ENCODE assay signal across 36 cellular contexts in genomic region chr2:2750867-2751714, GRCh38.
"Had no signal": no experiment of that assay in that cellular context is flagged by ENCODE, and none has a peak within 500 bp of the region (broad histone marks: within the 10 kb centered on the region; RNA-seq: fewer than 3 reads in every experiment).

No MANE protein-coding gene starts in this region.

- H3K36me3 ChIP-seq: ascending aorta, cardiac muscle cell had no signal

- H3K27ac ChIP-seq: ascending aorta, cardiac muscle cell, VCaP had no signal

- DNase-seq: activated B cell treated with CpG ODN at 0.5 μM for 24 hours; activated CD4-positive, alpha-beta memory T cell treated with anti-CD3 and anti-CD28 coated beads, Interleukin-2, amount 10 ng/mL, durations not matched to agents 7 days and 5 days; activated CD4-positive, alpha-beta T cell treated with anti-CD3 and anti-CD28 coated beads for 4 hours; activated CD4-positive, alpha-beta T cell treated with anti-CD3 and anti-CD28 coated beads, Interleukin-2, amount 10 ng/mL, durations not matched to agents 24 days and 14 days; activated CD4-positive, alpha-beta T cell treated with anti-CD3 and anti-CD28 coated beads, Interleukin-2, amount 50 U/mL, for 48 hours; activated CD4-positive, CD25-positive, alpha-beta regulatory T cell treated with anti-CD3 and anti-CD28 coated beads, Interleukin-2, amount 50 U/mL, for 72 hours; activated CD8-positive, alpha-beta memory T cell treated with anti-CD3 and anti-CD28 coated beads for 24 hours; activated CD8-positive, alpha-beta memory T cell treated with anti-CD3 and anti-CD28 coated beads, Interleukin-2, amount 10 ng/mL, durations not matched to agents 7 days and 5 days; activated CD8-positive, alpha-beta memory T cell treated with anti-CD3 and anti-CD28 coated beads, Interleukin-2, amount 50 U/mL, for 48 hours; activated CD8-positive, alpha-beta T cell treated with anti-CD3 and anti-CD28 coated beads, Interleukin-2, amount 10 ng/mL, durations not matched to agents 7 days and 5 days; activated effector memory CD4-positive, alpha-beta T cell treated with Interleukin-2 at 50 U/mL for 16 hours; activated gamma-delta T cell; activated naive CD4-positive, alpha-beta T cell treated with anti-CD3 and anti-CD28 coated beads, Interleukin-2, amount 10 ng/mL, durations not matched to agents 7 days and 5 days; activated naive CD4-positive, alpha-beta T cell treated with Interleukin-2 at 50 U/mL for 16 hours; activated naive CD8-positive, alpha-beta T cell treated with anti-CD3 and anti-CD28 coated beads, Interleukin-2, amount 10 ng/mL, durations not matched to agents 7 days and 5 days; activated naive CD8-positive, alpha-beta T cell treated with anti-CD3 and anti-CD28 coated beads, Interleukin-2, amount 50 U/mL, for 24 hours; activated T-cell treated with anti-CD3 and anti-CD28 coated beads, Interleukin-2, amount 50 U/mL, for 24 hours; activated T-cell treated with anti-CD3 and anti-CD28 coated beads, Interleukin-2, amount 50 U/mL, for 48 hours; amygdala; anterior cingulate cortex; caudate nucleus; SW 1271; T-helper 1 cell; T-helper 2 cell; T-helper 9 cell had no signal

- H3K4me3 Mint-ChIP-seq: activated B cell treated with CpG ODN at 0.5 μM for 24 hours; activated CD4-positive, alpha-beta memory T cell treated with anti-CD3 and anti-CD28 coated beads, Interleukin-2, amount 10 ng/mL, durations not matched to agents 7 days and 5 days; activated CD4-positive, alpha-beta T cell treated with anti-CD3 and anti-CD28 coated beads, Interleukin-2, amount 10 ng/mL, durations not matched to agents 24 days and 14 days; activated CD8-positive, alpha-beta memory T cell treated with anti-CD3 and anti-CD28 coated beads, Interleukin-2, amount 10 ng/mL, durations not matched to agents 7 days and 5 days; activated CD8-positive, alpha-beta T cell treated with anti-CD3 and anti-CD28 coated beads, Interleukin-2, amount 10 ng/mL, durations not matched to agents 7 days and 5 days; activated naive CD4-positive, alpha-beta T cell treated with anti-CD3 and anti-CD28 coated beads, Interleukin-2, amount 10 ng/mL, durations not matched to agents 7 days and 5 days; activated naive CD4-positive, alpha-beta T cell treated with anti-CD3 and anti-CD28 coated beads, Interleukin-2, amount 50 U/mL, for 24 hours; activated naive CD8-positive, alpha-beta T cell; activated naive CD8-positive, alpha-beta T cell treated with anti-CD3 and anti-CD28 coated beads, Interleukin-2, amount 10 ng/mL, durations not matched to agents 7 days and 5 days; activated naive CD8-positive, alpha-beta T cell treated with anti-CD3 and anti-CD28 coated beads, Interleukin-2, amount 50 U/mL, for 24 hours; activated T-cell treated with anti-CD3 and anti-CD28 coated beads, Interleukin-2, amount 50 U/mL, for 24 hours; central memory CD8-positive, alpha-beta T cell; T-helper 1 cell treated with Interleukin-12 subunit alpha and Interleukin-12 subunit beta and Interleukin-4 antibody, amounts not matched to agents 30 μg/mL and 1 μg/mL, for 36 hours; T-helper 2 cell treated with Interferon-gamma antibody and Interleukin-4, amounts not matched to agents 5 μg/mL and 100 μg/mL, for 36 hours had no signal

- H3K4me1 ChIP-seq: ascending aorta had no signal

- H3K4me1 Mint-ChIP-seq: activated B cell treated with CpG ODN at 0.5 μM for 24 hours; activated CD4-positive, alpha-beta memory T cell treated with anti-CD3 and anti-CD28 coated beads, Interleukin-2, amount 10 ng/mL, durations not matched to agents 7 days and 5 days; activated CD4-positive, alpha-beta T cell treated with anti-CD3 and anti-CD28 coated beads, Interleukin-2, amount 10 ng/mL, durations not matched to agents 24 days and 14 days; activated CD8-positive, alpha-beta memory T cell treated with anti-CD3 and anti-CD28 coated beads, Interleukin-2, amount 10 ng/mL, durations not matched to agents 7 days and 5 days; activated naive CD4-positive, alpha-beta T cell treated with anti-CD3 and anti-CD28 coated beads, Interleukin-2, amount 10 ng/mL, durations not matched to agents 7 days and 5 days; activated naive CD4-positive, alpha-beta T cell treated with anti-CD3 and anti-CD28 coated beads, Interleukin-2, amount 50 U/mL, for 24 hours; activated naive CD8-positive, alpha-beta T cell treated with anti-CD3 and anti-CD28 coated beads, Interleukin-2, amount 10 ng/mL, durations not matched to agents 7 days and 5 days; activated naive CD8-positive, alpha-beta T cell treated with anti-CD3 and anti-CD28 coated beads, Interleukin-2, amount 50 U/mL, for 24 hours; central memory CD8-positive, alpha-beta T cell had no signal

- H3K36me3 Mint-ChIP-seq: activated naive CD4-positive, alpha-beta T cell treated with anti-CD3 and anti-CD28 coated beads, Interleukin-2, amount 10 ng/mL, durations not matched to agents 7 days and 5 days; activated naive CD4-positive, alpha-beta T cell treated with anti-CD3 and anti-CD28 coated beads, Interleukin-2, amount 50 U/mL, for 24 hours; activated naive CD8-positive, alpha-beta T cell; activated naive CD8-positive, alpha-beta T cell treated with anti-CD3 and anti-CD28 coated beads, Interleukin-2, amount 10 ng/mL, durations not matched to agents 7 days and 5 days; brain had no signal

- H3K27ac Mint-ChIP-seq: activated B cell treated with CpG ODN at 0.5 μM for 24 hours; activated CD4-positive, alpha-beta memory T cell treated with anti-CD3 and anti-CD28 coated beads, Interleukin-2, amount 10 ng/mL, durations not matched to agents 7 days and 5 days; activated CD4-positive, alpha-beta T cell treated with anti-CD3 and anti-CD28 coated beads, Interleukin-2, amount 10 ng/mL, durations not matched to agents 24 days and 14 days; activated CD8-positive, alpha-beta memory T cell treated with anti-CD3 and anti-CD28 coated beads, Interleukin-2, amount 10 ng/mL, durations not matched to agents 7 days and 5 days; activated CD8-positive, alpha-beta T cell treated with anti-CD3 and anti-CD28 coated beads, Interleukin-2, amount 10 ng/mL, durations not matched to agents 7 days and 5 days; activated naive CD4-positive, alpha-beta T cell treated with anti-CD3 and anti-CD28 coated beads, Interleukin-2, amount 10 ng/mL, durations not matched to agents 7 days and 5 days; activated naive CD4-positive, alpha-beta T cell treated with anti-CD3 and anti-CD28 coated beads, Interleukin-2, amount 50 U/mL, for 24 hours; activated naive CD8-positive, alpha-beta T cell; activated naive CD8-positive, alpha-beta T cell treated with anti-CD3 and anti-CD28 coated beads, Interleukin-2, amount 10 ng/mL, durations not matched to agents 7 days and 5 days; activated naive CD8-positive, alpha-beta T cell treated with anti-CD3 and anti-CD28 coated beads, Interleukin-2, amount 50 U/mL, for 24 hours; activated T-cell treated with anti-CD3 and anti-CD28 coated beads, Interleukin-2, amount 50 U/mL, for 24 hours; activated T-helper 2 cell treated with anti-CD3 and anti-CD28 coated beads, Interferon-gamma antibody, Interleukin-2, Interleukin-4, amounts not matched to agents 10 μg/mL and 5 μg/mL and 100 μg/mL, durations not matched to agents 14 hours and 24 hours and 36 hours; T-helper 1 cell treated with Interleukin-12 subunit alpha and Interleukin-12 subunit beta and Interleukin-4 antibody, amounts not matched to agents 30 μg/mL and 1 μg/mL, for 36 hours; T-helper 2 cell treated with Interferon-gamma antibody and Interleukin-4, amounts not matched to agents 5 μg/mL and 100 μg/mL, for 36 hours had no signal

- H3K27me3 Mint-ChIP-seq: activated B cell treated with CpG ODN at 0.5 μM for 24 hours; activated CD4-positive, alpha-beta memory T cell treated with anti-CD3 and anti-CD28 coated beads, Interleukin-2, amount 10 ng/mL, durations not matched to agents 7 days and 5 days; activated CD4-positive, alpha-beta T cell treated with anti-CD3 and anti-CD28 coated beads, Interleukin-2, amount 10 ng/mL, durations not matched to agents 24 days and 14 days; activated CD8-positive, alpha-beta memory T cell treated with anti-CD3 and anti-CD28 coated beads, Interleukin-2, amount 10 ng/mL, durations not matched to agents 7 days and 5 days; activated naive CD4-positive, alpha-beta T cell treated with anti-CD3 and anti-CD28 coated beads, Interleukin-2, amount 10 ng/mL, durations not matched to agents 7 days and 5 days; activated naive CD4-positive, alpha-beta T cell treated with anti-CD3 and anti-CD28 coated beads, Interleukin-2, amount 50 U/mL, for 24 hours; activated naive CD8-positive, alpha-beta T cell; activated naive CD8-positive, alpha-beta T cell treated with anti-CD3 and anti-CD28 coated beads, Interleukin-2, amount 50 U/mL, for 24 hours; activated T-cell treated with anti-CD3 and anti-CD28 coated beads, Interleukin-2, amount 50 U/mL, for 24 hours; central memory CD8-positive, alpha-beta T cell had no signal

- H3K4me3 ChIP-seq: ascending aorta, cardiac muscle cell had no signal

- H3K9me3 ChIP-seq: ascending aorta had no signal

- H3K9me3 Mint-ChIP-seq: activated naive CD4-positive, alpha-beta T cell treated with anti-CD3 and anti-CD28 coated beads, Interleukin-2, amount 50 U/mL, for 24 hours had no signal

- FAIRE-seq: TTC549 had no signal

- H3K27me3 ChIP-seq: ascending aorta, cardiac muscle cell had no signal
